Comparison of ENCODE assay signal across 26 cellular contexts in the genomic region with DNA sequence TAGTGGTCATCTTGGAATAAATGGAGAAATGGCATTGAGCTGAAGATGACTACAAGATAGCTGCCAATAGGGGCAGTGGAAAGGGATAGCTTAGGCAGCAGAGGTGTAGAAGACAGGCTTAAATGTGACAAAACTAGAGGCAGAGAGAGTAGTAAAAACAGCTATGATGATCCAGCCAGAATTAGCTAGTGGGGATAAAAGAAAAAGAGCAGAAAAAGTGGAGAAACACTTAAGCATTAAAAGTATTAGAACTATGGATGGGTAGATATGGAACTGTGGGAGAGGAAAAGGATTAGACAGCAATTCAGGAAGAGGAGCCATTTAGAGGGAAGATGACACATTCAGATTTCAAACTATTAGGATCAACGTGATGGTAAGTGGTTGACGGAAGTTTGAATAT.
"Had no signal": no experiment of that assay in that cellular context is flagged by ENCODE, and none has a peak within 500 bp of the region (broad histone marks: within the 10 kb centered on the region; RNA-seq: fewer than 3 reads in every experiment).

No MANE protein-coding gene starts in this region.

- H3K9me3 ChIP-seq: suprapubic skin, testis, thoracic aorta, thyroid gland, tibial artery, tibial nerve, transverse colon, upper lobe of right lung, uterus, vagina had no signal

- H3K36me3 ChIP-seq: stomach, suprapubic skin, thoracic aorta, thyroid gland, tibial artery, tibial nerve, transverse colon, upper lobe of left lung, upper lobe of right lung, uterus, vagina had no signal

- H3K27me3 ChIP-seq: stomach, suprapubic skin, testis, thyroid gland, tibial artery, tibial nerve, transverse colon, upper lobe of left lung, upper lobe of right lung, uterus, vagina had no signal

- H3K4me3 ChIP-seq: stomach, suprapubic skin, testis, thoracic aorta, thyroid gland, tibial artery, tibial nerve, transverse colon, upper lobe of left lung, upper lobe of right lung, uterus, vagina had no signal

- H3K27ac ChIP-seq: stomach, suprapubic skin, testis, thoracic aorta, thyroid gland, tibial artery, tibial nerve, transverse colon, upper lobe of left lung, upper lobe of right lung, uterus, vagina had no signal

- FAIRE-seq: urothelium cell line had no signal

- DNase-seq: stimulated activated CD4-positive, alpha-beta T cell treated with anti-CD3 and anti-CD28 coated beads, Interleukin-2, amount 100 ng/mL, for 48 hours; stimulated activated CD4-positive, alpha-beta T cell treated with anti-CD3 and anti-CD28 coated beads, Interleukin-4, amount 100 ng/mL, for 1 hour; stimulated activated CD4-positive, alpha-beta T cell treated with anti-CD3 and anti-CD28 coated beads, Interleukin-4, amount 100 ng/mL, for 24 hours; stimulated activated CD4-positive, alpha-beta T cell treated with anti-CD3 and anti-CD28 coated beads, Interleukin-4, amount 100 ng/mL, for 4 hours; stimulated activated CD8-positive, alpha-beta memory T cell treated with anti-CD3 and anti-CD28 coated beads, Interleukin-4, amount 100 ng/mL, for 48 hours; stimulated activated naive B cell treated with anti-CD40 and anti-IgM and Interleukin-4, amounts not matched to agents 10 μg/mL and 1 μg/mL and 100 μg/mL, for 72 hours; stimulated activated naive CD4-positive, alpha-beta T cell; stimulated activated naive CD4-positive, alpha-beta T cell treated with Interleukin-2 at 50 U/mL for 16 hours; stimulated activated naive CD8-positive, alpha-beta T cell treated with anti-CD3 and anti-CD28 coated beads, Interleukin-15, amount 100 ng/mL, for 72 hours; stimulated activated naive CD8-positive, alpha-beta T cell treated with anti-CD3 and anti-CD28 coated beads, Interleukin-15, Interleukin-2, amounts not matched to agents 100 U/mL and 50 U/mL, for 24 hours; stomach; substantia nigra; testis; thyroid gland; tibial artery; transverse colon; upper lobe of left lung; upper lobe of right lung; uterus had no signal

- ATAC-seq: stimulated activated effector memory CD8-positive, alpha-beta T cell treated with anti-CD3 and anti-CD28 coated beads, Interleukin-12 subunit alpha, Interleukin-12 subunit beta, amount 100 ng/mL, for 72 hours; stimulated activated memory B cell treated with anti-CD40 and anti-IgM and Interleukin-4, amounts not matched to agents 10 μg/mL and 1 μg/mL and 100 μg/mL, for 72 hours; stimulated activated naive B cell treated with anti-CD40 and anti-IgM and Interleukin-4, amounts not matched to agents 10 μg/mL and 1 μg/mL and 100 μg/mL, for 72 hours; stimulated activated naive CD8-positive, alpha-beta T cell treated with anti-CD3 and anti-CD28 coated beads, Interleukin-15, amount 100 ng/mL, for 72 hours; stimulated activated naive CD8-positive, alpha-beta T cell treated with anti-CD3 and anti-CD28 coated beads, Interleukin-15, Interleukin-2, amounts not matched to agents 100 U/mL and 50 U/mL, for 24 hours; upper lobe of right lung had no signal

- H3K4me1 ChIP-seq: stomach, suprapubic skin, testis, thyroid gland, tibial artery, tibial nerve, upper lobe of left lung, upper lobe of right lung, uterus, vagina had no signal
